ENCODE assay signal across 1 cellular context in the genomic region with DNA sequence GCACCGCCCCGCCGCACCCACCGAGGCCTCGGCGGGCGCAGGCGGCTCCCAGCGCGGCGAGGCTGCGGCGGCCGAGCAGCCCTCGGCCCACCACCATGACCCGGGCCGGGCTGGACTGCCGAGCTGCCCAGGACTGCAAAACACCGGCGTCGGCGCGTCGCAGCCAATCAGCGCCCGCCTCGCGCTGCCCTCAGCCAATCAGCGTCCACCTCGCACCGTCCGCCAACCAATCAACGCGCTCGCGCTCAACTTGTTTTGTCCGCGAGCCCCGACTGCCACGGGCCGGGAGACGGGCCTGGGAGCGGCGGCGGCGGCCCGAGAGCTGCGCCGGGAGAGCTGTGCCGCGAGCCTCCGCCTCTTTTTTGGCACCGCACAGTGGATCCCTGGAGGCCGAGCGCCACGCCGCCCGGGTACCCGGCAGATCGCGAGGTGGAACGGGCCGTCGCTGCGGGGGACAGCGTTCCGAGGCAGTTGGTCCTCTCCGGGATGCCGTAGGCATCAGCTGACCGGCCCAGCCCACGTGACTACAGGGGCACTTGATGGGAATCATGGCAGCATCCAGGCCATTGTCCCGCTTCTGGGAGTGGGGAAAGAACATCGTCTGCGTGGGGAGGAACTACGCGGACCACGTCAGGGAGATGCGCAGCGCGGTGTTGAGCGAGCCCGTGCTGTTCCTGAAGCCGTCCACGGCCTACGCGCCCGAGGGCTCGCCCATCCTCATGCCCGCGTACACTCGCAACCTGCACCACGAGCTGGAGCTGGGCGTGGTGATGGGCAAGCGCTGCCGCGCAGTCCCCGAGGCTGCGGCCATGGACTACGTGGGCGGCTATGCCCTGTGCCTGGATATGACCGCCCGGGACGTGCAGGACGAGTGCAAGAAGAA.
TF ChIP-seq lines count a peak whose summit lies in the region.

Gene FAHD1, plus strand, starts transcription at position 516 of the 883 bp plus-strand sequence. Its CDS starts 33 bp downstream, at position 549.
Gene HAGH, minus strand, starts transcription at position 135 of the 883 bp plus-strand sequence. Its CDS starts 38 bp downstream, at position 97.

TF ChIP-seq in GM12878, 131 proteins besides CTCF, POLR2A, EP300 and RAD21 (continued from another document):
- TF ChIP-seq PBX3 (IDR thresholded peaks at IDR 0.05; ENCODE audit: insufficient replicate concordance, low read depth, low read length), result peak; percentile 71
- peak; percentile 77 for TF ChIP-seq KLF5 (IDR thresholded peaks at IDR 0.05; ENCODE audit: partially characterized antibody)
- TF ChIP-seq ZSCAN29 (IDR thresholded peaks at IDR 0.05), result no peak
- no peak for TF ChIP-seq CBX3 (IDR thresholded peaks at IDR 0.05; ENCODE audit: borderline replicate concordance, low read depth)
TF ChIP-seq in GM12878: peak in this region for 56.
